In genomic region chr13:114334305-114335053, GRCh38 we compare ENCODE assay signal across 17 cellular contexts. TPM values are rescaled to one million over a fixed set of nuclear protein-coding genes. Genes with fewer than 3 reads are reported as not detected.
DNase-seq lines count a peak whose midpoint lies in the region; ATAC-seq and TF ChIP-seq lines count a peak whose summit lies in the region.
"Had no signal": no experiment of that assay in that cellular context is flagged by ENCODE, and none has a peak within 500 bp of the region (broad histone marks: within the 10 kb centered on the region; RNA-seq: fewer than 3 reads in every experiment).

No MANE protein-coding gene starts in this region.

- CTCF ChIA-PET in OCI-LY7 (lab: Charles Lee; ENCODE audit: unreplicated experiment), result no interaction called here

- peak overlapping the region; percentile 61 to 95 (median 78) for H3K27ac Mint-ChIP-seq in CD4-positive, CD25-positive, alpha-beta regulatory T cell
- peak overlapping the region in 4 of 6 donors; percentile 15 to 70 (median 30) for H3K27ac Mint-ChIP-seq in immature natural killer cell

- TF ChIP-seq CTCF in GM12865 (IDR thresholded peaks at IDR 0.05; ENCODE audit: insufficient read depth, low read depth, low read length, missing control alignments) (no peak), OCI-LY7 (conservative IDR thresholded peaks at IDR 0.05; ENCODE audit: low read length) (no peak)

- BruUV-seq in OCI-LY7 (replicated peaks; lab: Mats Ljungman, UMichigan), result no TSS peak

- peak overlapping the region; percentile 7 to 80 (median 69) for H3K4me3 Mint-ChIP-seq in CD4-positive, CD25-positive, alpha-beta regulatory T cell
- peak overlapping the region; percentile 58 to 83 (median 70) for H3K4me3 Mint-ChIP-seq in immature natural killer cell

- peaks cover 0 to 2% (median 0%) of the 10 kb centered on the region in 7 donors for H3K9me3 Mint-ChIP-seq in CD4-positive, CD25-positive, alpha-beta regulatory T cell
- no peaks in the 10 kb centered on the region for H3K9me3 Mint-ChIP-seq in immature natural killer cell

- no peaks in the 10 kb centered on the region for H3K36me3 ChIP-seq in CD4-positive, CD25-positive, alpha-beta regulatory T cell (ENCODE audit: control insufficient read depth, insufficient read depth, low read length)
- peaks cover 2% of the 10 kb centered on the region; the same call in 1 of the 2 replicates for H3K36me3 ChIP-seq in OCI-LY7 (ENCODE audit: insufficient read depth, low read length)
- H3K36me3 ChIP-seq: ascending aorta, neutrophil, right lobe of liver had no signal

- intact Hi-C loops in OCI-LY7 (cut with micrococcal nuclease; ENCODE audit: unreplicated experiment), result no loop called here

- H3K9me3 ChIP-seq in CD4-positive, CD25-positive, alpha-beta regulatory T cell (ENCODE audit: control insufficient read depth in 2 of 2, low read length in 2 of 2), result no peaks in the 10 kb centered on the region
- H3K9me3 ChIP-seq in OCI-LY7 (ENCODE audit: low read length), result no peaks in the 10 kb centered on the region
- H3K9me3 ChIP-seq: ascending aorta, neutrophil, right lobe of liver, tibial nerve had no signal

- H3K4me3 ChIP-seq in CD4-positive, CD25-positive, alpha-beta regulatory T cell (ENCODE audit: low read depth, low read length), result peak overlapping the region; percentile 57
- peak overlapping the region; percentile 37 for H3K4me3 ChIP-seq in GM12865 (ENCODE audit: low read depth, low read length)
- H3K4me3 ChIP-seq in OCI-LY7 (ENCODE audit: low read depth, low read length, poor library complexity, severe bottlenecking), result peak overlapping the region; percentile 46
- H3K4me3 ChIP-seq: ascending aorta, right lobe of liver, tibial nerve had no signal

- H3K36me3 Mint-ChIP-seq in CD4-positive, CD25-positive, alpha-beta regulatory T cell, result no peaks in the 10 kb centered on the region
- H3K36me3 Mint-ChIP-seq in immature natural killer cell, result peaks cover 0 to 5% (median 0%) of the 10 kb centered on the region in 3 donors

- H2AFZ ChIP-seq in OCI-LY7 (ENCODE audit: low read length), result peak overlapping the region; percentile 32; the same call in 1 of the 2 replicates

- peak overlapping the region; percentile 28 for H3K27ac ChIP-seq in CD4-positive, CD25-positive, alpha-beta regulatory T cell (ENCODE audit: insufficient read depth, low read length, poor library complexity, severe bottlenecking)
- peak overlapping the region; percentile 85 for H3K27ac ChIP-seq in OCI-LY7 (ENCODE audit: low read depth, low read length, poor library complexity, severe bottlenecking)
- H3K27ac ChIP-seq: ascending aorta, neutrophil, right lobe of liver, tibial nerve had no signal

- DNase-seq in CD4-positive, CD25-positive, alpha-beta regulatory T cell, result peak in 1 of 3 donors; percentile 39
- DNase-seq in GM12865 (ENCODE audit: low read depth) (peak; percentile 38), OCI-LY7 (ENCODE audit: low spot score) (peak; percentile 53), immature natural killer cell (no peak), NK-92 (lab: John Stamatoyannopoulos, UW; ENCODE audit: unreplicated experiment) (no peak)
- DNase-seq in activated CD4-positive, CD25-positive, alpha-beta regulatory T cell treated with anti-CD3 and anti-CD28 coated beads, Interleukin-2, amount 50 U/mL, for 72 hours, result no peak
- DNase-seq: activated T-cell treated with anti-CD3 and anti-CD28 coated beads, Interleukin-2, amount 50 U/mL, for 48 hours; AML-193; NCI-H2081 treated with DMSO at 0.1 percent for 48 hours; NCI-H774; right lobe of liver; stimulated activated CD4-positive, alpha-beta T cell treated with anti-CD3 and anti-CD28 coated beads, Interleukin-4, amount 100 ng/mL, for 24 hours had no signal

- H3K27me3 Mint-ChIP-seq in CD4-positive, CD25-positive, alpha-beta regulatory T cell, result peaks cover 7% of the 10 kb centered on the region
- peaks cover 0 to 9% (median 3%) of the 10 kb centered on the region in 3 donors for H3K27me3 Mint-ChIP-seq in immature natural killer cell (ENCODE audit: low read depth in 3 of 3)

- no peaks in the 10 kb centered on the region for H3K27me3 ChIP-seq in CD4-positive, CD25-positive, alpha-beta regulatory T cell (ENCODE audit: control insufficient read depth, insufficient read depth, low read length)
- H3K27me3 ChIP-seq: ascending aorta, neutrophil, right lobe of liver, tibial nerve had no signal

- no peaks in the 10 kb centered on the region for H3K79me2 ChIP-seq in OCI-LY7 (ENCODE audit: insufficient read depth, low read depth, low read length)

- no peak for ATAC-seq in CD4-positive, CD25-positive, alpha-beta regulatory T cell (ENCODE audit: low read depth in 2 of 2)
- ATAC-seq in SK-N-SH treated with all-trans-retinoic acid at 6 μM for 48 hours (no peak), GM21737 (IDR thresholded peaks at IDR 0.05; ENCODE audit: unreplicated experiment) (no peak)

- peaks cover 9% of the 10 kb centered on the region for H3K4me1 ChIP-seq in CD4-positive, CD25-positive, alpha-beta regulatory T cell (ENCODE audit: control insufficient read depth, insufficient read depth, low read length, poor library complexity, severe bottlenecking)
- H3K4me1 ChIP-seq in OCI-LY7 (ENCODE audit: insufficient read depth, low read length, poor library complexity, severe bottlenecking), result peaks cover 39% of the 10 kb centered on the region
- H3K4me1 ChIP-seq: ascending aorta, right lobe of liver had no signal

- POLR2A ChIA-PET in OCI-LY7 (lab: Charles Lee), result interaction anchor here (0.6 to 2.3 kb wide), 7 partner anchors 9 to 148 kb away, joined by 3 to 7 read pairs (median 3); partner anchors contain the start of gene CHAMP1

- H3K4me2 ChIP-seq in OCI-LY7 (ENCODE audit: low read length), result peak overlapping the region; percentile 76

- no peaks in the 10 kb centered on the region for H4K20me1 ChIP-seq in OCI-LY7 (ENCODE audit: insufficient read depth, low read length)

- H3K4me1 Mint-ChIP-seq in CD4-positive, CD25-positive, alpha-beta regulatory T cell, result peaks cover 10 to 23% (median 15%) of the 10 kb centered on the region in 4 donors
- peaks cover 23 to 32% of the 10 kb centered on the region in 2 donors for H3K4me1 Mint-ChIP-seq in immature natural killer cell

- no peaks in the 10 kb centered on the region for H3K9me2 ChIP-seq in OCI-LY7 (ENCODE audit: insufficient read depth, low read length)

TF ChIP-seq in SK-N-SH treated with all-trans-retinoic acid at 6 μM for 48 hours, 23 proteins besides CTCF, POLR2A, EP300 and RAD21 (continues in another document):
- no peak for TF ChIP-seq BACH2 (CRISPR knock-in tag; IDR thresholded peaks at IDR 0.05; ENCODE audit: borderline replicate concordance)
- TF ChIP-seq ARNTL (CRISPR knock-in tag; IDR thresholded peaks at IDR 0.05; ENCODE audit: borderline replicate concordance, low read depth), result no peak
- TF ChIP-seq GLIS3 (CRISPR knock-in tag; IDR thresholded peaks at IDR 0.05), result no peak
- TF ChIP-seq OSR1 (CRISPR knock-in tag; IDR thresholded peaks at IDR 0.05), result no peak
- TF ChIP-seq RARB (CRISPR knock-in tag; IDR thresholded peaks at IDR 0.05), result no peak
- no peak for TF ChIP-seq SNAI2 (CRISPR knock-in tag; IDR thresholded peaks at IDR 0.05)
- TF ChIP-seq ZNF70 (CRISPR knock-in tag; IDR thresholded peaks at IDR 0.05), result no peak
- TF ChIP-seq, protein P1, sequence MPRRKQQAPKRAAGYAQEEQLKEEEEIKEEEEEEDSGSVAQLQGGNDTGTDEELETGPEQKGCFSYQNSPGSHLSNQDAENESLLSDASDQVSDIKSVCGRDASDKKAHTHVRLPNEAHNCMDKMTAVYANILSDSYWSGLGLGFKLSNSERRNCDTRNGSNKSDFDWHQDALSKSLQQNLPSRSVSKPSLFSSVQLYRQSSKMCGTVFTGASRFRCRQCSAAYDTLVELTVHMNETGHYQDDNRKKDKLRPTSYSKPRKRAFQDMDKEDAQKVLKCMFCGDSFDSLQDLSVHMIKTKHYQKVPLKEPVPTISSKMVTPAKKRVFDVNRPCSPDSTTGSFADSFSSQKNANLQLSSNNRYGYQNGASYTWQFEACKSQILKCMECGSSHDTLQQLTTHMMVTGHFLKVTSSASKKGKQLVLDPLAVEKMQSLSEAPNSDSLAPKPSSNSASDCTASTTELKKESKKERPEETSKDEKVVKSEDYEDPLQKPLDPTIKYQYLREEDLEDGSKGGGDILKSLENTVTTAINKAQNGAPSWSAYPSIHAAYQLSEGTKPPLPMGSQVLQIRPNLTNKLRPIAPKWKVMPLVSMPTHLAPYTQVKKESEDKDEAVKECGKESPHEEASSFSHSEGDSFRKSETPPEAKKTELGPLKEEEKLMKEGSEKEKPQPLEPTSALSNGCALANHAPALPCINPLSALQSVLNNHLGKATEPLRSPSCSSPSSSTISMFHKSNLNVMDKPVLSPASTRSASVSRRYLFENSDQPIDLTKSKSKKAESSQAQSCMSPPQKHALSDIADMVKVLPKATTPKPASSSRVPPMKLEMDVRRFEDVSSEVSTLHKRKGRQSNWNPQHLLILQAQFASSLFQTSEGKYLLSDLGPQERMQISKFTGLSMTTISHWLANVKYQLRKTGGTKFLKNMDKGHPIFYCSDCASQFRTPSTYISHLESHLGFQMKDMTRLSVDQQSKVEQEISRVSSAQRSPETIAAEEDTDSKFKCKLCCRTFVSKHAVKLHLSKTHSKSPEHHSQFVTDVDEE (CRISPR knock-in tag; IDR thresholded peaks at IDR 0.05), result no peak
- TF ChIP-seq ZNF565 (CRISPR knock-in tag; conservative IDR thresholded peaks at IDR 0.05; ENCODE audit: low read depth), result no peak
- TF ChIP-seq CSDC2 (CRISPR knock-in tag; IDR thresholded peaks at IDR 0.05), result no peak
- no peak for TF ChIP-seq PPARA (CRISPR knock-in tag; IDR thresholded peaks at IDR 0.05; ENCODE audit: borderline replicate concordance)
- no peak for TF ChIP-seq ISL1 (CRISPR knock-in tag; IDR thresholded peaks at IDR 0.05)

RNA-seq across cellular contexts. Expression of gene CHAMP1, which starts 20.2 kb away (rescaled TPM):
- 12.9 TPM for total RNA-seq in CD4-positive, CD25-positive, alpha-beta regulatory T cell
- 1 to 10 TPM; 7.8 to 9.6 (median 8.6) TPM for polyA plus RNA-seq in CD4-positive, CD25-positive, alpha-beta regulatory T cell
- total RNA-seq in OCI-LY7 (2014; rRNA removed; shearing (Covaris generic)), result 12.4 and 13.6 TPM in 2 replicates
- 37.9 and 42.8 TPM in 2 replicates for total RNA-seq in OCI-LY7 (2022)
- polyA plus RNA-seq in immature natural killer cell, result 10 to 100 TPM in 1 of 3 donors, 1 to 10 TPM in 2; 1.8 to 10.2 (median 5.0) TPM

RNA-seq across cellular contexts. Expression of gene UPF3A, which starts 53.1 kb away (rescaled TPM):
- total RNA-seq in CD4-positive, CD25-positive, alpha-beta regulatory T cell, result 50.0 TPM
- 10 to 100 TPM; 14.5 to 30.7 (median 16.4) TPM for polyA plus RNA-seq in CD4-positive, CD25-positive, alpha-beta regulatory T cell
- 26.2 and 27.8 TPM in 2 replicates for total RNA-seq in OCI-LY7 (2014; rRNA removed; shearing (Covaris generic))
- 55.4 and 62.8 TPM in 2 replicates for total RNA-seq in OCI-LY7 (2022)
- polyA plus RNA-seq in immature natural killer cell, result 10 to 100 TPM in 2 of 3 donors, 1 to 10 TPM in 1; 8.9 to 35.5 (median 23.9) TPM

Comparison
In these comparisons a context has a peak if more than half of its experiments do, and no peak if none do; other contexts are left out.
1. DNase-seq: peak in GM12865 (single experiment) and OCI-LY7 (single experiment); none in immature natural killer cell (0 of 3), activated CD4-positive, CD25-positive, alpha-beta regulatory T cell treated with anti-CD3 and anti-CD28 coated beads, Interleukin-2, amount 50 U/mL, for 72 hours (single experiment) and NK-92 (single experiment).
2. Peak in every context shown above with its lines, with median percentiles within 50 percentile points of each other: H3K4me3 ChIP-seq.